Comparison of ENCODE assay signal across 16 cellular contexts in the genomic region with DNA sequence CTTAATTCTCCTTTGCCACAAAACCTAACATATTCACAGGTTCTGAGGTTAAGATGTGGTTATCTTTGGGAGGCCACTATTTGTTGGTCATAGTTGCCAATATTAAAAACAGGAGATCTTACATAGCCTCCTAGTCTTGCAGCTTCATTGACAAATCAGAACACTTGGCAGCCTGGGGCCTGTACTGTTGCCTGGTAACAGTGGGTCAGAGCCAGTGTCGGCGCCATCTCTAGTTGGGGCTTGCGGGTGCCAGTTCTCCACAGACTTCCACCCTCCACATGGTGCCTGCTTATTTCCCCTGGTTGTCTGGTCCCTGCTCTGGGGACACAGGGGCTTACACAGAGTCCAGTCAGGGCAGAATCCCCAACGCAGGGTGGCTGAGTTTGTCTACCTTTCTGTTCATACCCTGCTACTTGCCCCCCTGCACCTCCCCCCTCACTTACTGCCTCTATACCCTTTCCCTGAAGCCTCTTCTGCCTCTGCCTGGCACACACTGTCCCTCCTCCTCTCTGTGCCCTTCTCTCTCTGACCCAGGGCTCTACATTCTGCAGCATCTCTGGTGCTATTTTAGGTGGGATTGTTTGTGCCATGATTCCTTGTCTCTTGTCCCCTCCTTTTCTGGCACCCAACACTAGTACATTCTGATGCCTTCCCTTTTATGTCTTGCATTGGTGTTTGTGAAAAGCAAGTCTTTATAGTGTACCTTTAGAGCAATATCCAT. TPM values are rescaled to one million over a fixed set of nuclear protein-coding genes. Genes with fewer than 3 reads are reported as not detected.
A peak's percentile ranks its signal among the peaks of the same experiment; 100 is the strongest.
DNase-seq lines count a peak whose midpoint lies in the region; ATAC-seq and TF ChIP-seq lines count a peak whose summit lies in the region.
"Had no signal": no experiment of that assay in that cellular context is flagged by ENCODE, and none has a peak within 500 bp of the region (broad histone marks: within the 10 kb centered on the region; RNA-seq: fewer than 3 reads in every experiment).

No MANE protein-coding gene starts in this region.

- no peak overlapping the region for H3K4me3 Mint-ChIP-seq in stimulated activated naive B cell treated with anti-CD40 and anti-IgM and Interleukin-4, amounts not matched to agents 10 μg/mL and 1 μg/mL and 100 μg/mL, for 72 hours
- H3K4me3 Mint-ChIP-seq: activated CD4-positive, alpha-beta T cell treated with anti-CD3 and anti-CD28 coated beads for 36 hours; CD4-positive, CD25-positive, alpha-beta regulatory T cell had no signal

- no peak for ATAC-seq in stimulated activated naive B cell treated with anti-CD40 and anti-IgM and Interleukin-4, amounts not matched to agents 10 μg/mL and 1 μg/mL and 100 μg/mL, for 72 hours (replicated peaks)
- ATAC-seq in left colon, result no peak
- ATAC-seq: activated CD4-positive, alpha-beta T cell treated with anti-CD3 and anti-CD28 coated beads for 36 hours had no signal

- DNase-seq in LNCaP clone FGC (ENCODE audit: low read depth) (peak; percentile 63), cerebellar nuclear complex (lab: John Stamatoyannopoulos, UW) (peak; percentile 55 to 77), activated gamma-delta T cell (lab: John Stamatoyannopoulos, UW) (no peak), NCI-H1417 (lab: John Stamatoyannopoulos, UW) (no peak), left colon (no peak), hepatocyte (ENCODE audit: low spot score) (no peak)
- DNase-seq in stimulated activated naive B cell treated with anti-CD40 and anti-IgM and Interleukin-4, amounts not matched to agents 10 μg/mL and 1 μg/mL and 100 μg/mL, for 72 hours, result no peak
- DNase-seq: activated CD4-positive, alpha-beta T cell treated with anti-CD3 and anti-CD28 coated beads for 36 hours; activated gamma-delta T cell treated with Interleukin-2 at 50 U/mL for 16 hours; CD4-positive, CD25-positive, alpha-beta regulatory T cell; dermis blood vessel endothelial cell; NCI-H524 treated with DMSO at 0.1 percent for 48 hours; stimulated activated CD4-positive, alpha-beta T cell treated with anti-CD3 and anti-CD28 coated beads, Interleukin-4, amount 100 ng/mL, for 24 hours had no signal

- H3K27me3 ChIP-seq in layer of hippocampus (ENCODE audit: control insufficient read depth, insufficient read depth, low read length) (no peaks in the 10 kb centered on the region), hepatocyte (no peaks in the 10 kb centered on the region)

- TF ChIP-seq CTCF in LNCaP clone FGC (IDR thresholded peaks at IDR 0.05; ENCODE audit: control insufficient read depth, extremely low read depth, insufficient read depth) (no peak), hepatocyte (IDR thresholded peaks at IDR 0.05; ENCODE audit: poor library complexity) (no peak)

- no peak overlapping the region for H2AFZ ChIP-seq in hepatocyte

- H3K9me3 Mint-ChIP-seq in stimulated activated naive B cell treated with anti-CD40 and anti-IgM and Interleukin-4, amounts not matched to agents 10 μg/mL and 1 μg/mL and 100 μg/mL, for 72 hours, result no peaks in the 10 kb centered on the region

- H3K27ac ChIP-seq in layer of hippocampus (ENCODE audit: low read depth, low read length), result peak overlapping the region; percentile 96
- no peak overlapping the region for H3K27ac ChIP-seq in hepatocyte
- H3K27ac ChIP-seq: KMS-11, SK-N-MC had no signal

- H3K36me3 ChIP-seq in hepatocyte (replicated peaks; ENCODE audit: insufficient read depth, low read depth), result no peaks in the 10 kb centered on the region

- H3K4me1 ChIP-seq in hepatocyte (ENCODE audit: insufficient read depth), result peaks cover 28% of the 10 kb centered on the region

- peaks cover 99% of the 10 kb centered on the region for H3K79me2 ChIP-seq in hepatocyte

- peaks cover 0 to 3% of the 10 kb centered on the region in 2 donors for H3K36me3 Mint-ChIP-seq in stimulated activated naive B cell treated with anti-CD40 and anti-IgM and Interleukin-4, amounts not matched to agents 10 μg/mL and 1 μg/mL and 100 μg/mL, for 72 hours

- peaks cover 65% of the 10 kb centered on the region for H4K20me1 ChIP-seq in hepatocyte (ENCODE audit: insufficient read depth, poor library complexity, severe bottlenecking)

- H3K27ac Mint-ChIP-seq in stimulated activated naive B cell treated with anti-CD40 and anti-IgM and Interleukin-4, amounts not matched to agents 10 μg/mL and 1 μg/mL and 100 μg/mL, for 72 hours, result peak overlapping the region; percentile 4
- H3K27ac Mint-ChIP-seq: activated CD4-positive, alpha-beta T cell treated with anti-CD3 and anti-CD28 coated beads for 36 hours; CD4-positive, CD25-positive, alpha-beta regulatory T cell had no signal

- H3K9me2 ChIP-seq in hepatocyte (replicated peaks; ENCODE audit: insufficient read depth), result no peaks in the 10 kb centered on the region

- peaks cover 0 to 7% of the 10 kb centered on the region in 2 donors for H3K27me3 Mint-ChIP-seq in stimulated activated naive B cell treated with anti-CD40 and anti-IgM and Interleukin-4, amounts not matched to agents 10 μg/mL and 1 μg/mL and 100 μg/mL, for 72 hours
- H3K27me3 Mint-ChIP-seq: CD4-positive, CD25-positive, alpha-beta regulatory T cell had no signal

- H3K4me2 ChIP-seq in hepatocyte, result no peak overlapping the region
- H3K4me2 ChIP-seq: KMS-11 had no signal

- WGBS in hepatocyte (ENCODE audit: low lambda C conversion rate, missing lambda C conversion rate), result 99% methylated on average over 4 of the region's 4 CpGs

- H3K9me3 ChIP-seq in hepatocyte (ENCODE audit: low read depth), result no peaks in the 10 kb centered on the region

- H3K4me1 Mint-ChIP-seq in stimulated activated naive B cell treated with anti-CD40 and anti-IgM and Interleukin-4, amounts not matched to agents 10 μg/mL and 1 μg/mL and 100 μg/mL, for 72 hours, result peaks cover 22 to 25% of the 10 kb centered on the region in 2 donors
- H3K4me1 Mint-ChIP-seq: activated CD4-positive, alpha-beta T cell treated with anti-CD3 and anti-CD28 coated beads for 36 hours had no signal

- peak overlapping the region; percentile 27; the same call in 1 of the 2 replicates for H3K4me3 ChIP-seq in LNCaP clone FGC (ENCODE audit: low read depth, low read length)
- no peak overlapping the region for H3K4me3 ChIP-seq in hepatocyte
- H3K4me3 ChIP-seq: SK-N-MC had no signal

- intact Hi-C loops in left colon (cut with DNase I, micrococcal nuclease), result no loop called here

RNA-seq across cellular contexts. Expression of a gene that starts 13.4 kb away (rescaled TPM):
- 10 to 100 TPM; 41.0 to 45.9 TPM for total RNA-seq in left colon
- total RNA-seq in hepatocyte, result 19.0 and 19.9 TPM in 2 replicates
- polyA plus RNA-seq in hepatocyte, result 35.9 and 48.2 TPM in 2 replicates

Comparison
In these comparisons a context has a peak if more than half of its experiments do, and no peak if none do; other contexts are left out.
1. DNase-seq: peak in LNCaP clone FGC (single experiment) and cerebellar nuclear complex (2 of 2); none in stimulated activated naive B cell treated with anti-CD40 and anti-IgM and Interleukin-4, amounts not matched to agents 10 μg/mL and 1 μg/mL and 100 μg/mL, for 72 hours (single experiment), activated gamma-delta T cell (single experiment), NCI-H1417 (0 of 3), left colon (0 of 2) and hepatocyte (single experiment).